Comparison of ENCODE assay signal across 18 cellular contexts in the genomic region with DNA sequence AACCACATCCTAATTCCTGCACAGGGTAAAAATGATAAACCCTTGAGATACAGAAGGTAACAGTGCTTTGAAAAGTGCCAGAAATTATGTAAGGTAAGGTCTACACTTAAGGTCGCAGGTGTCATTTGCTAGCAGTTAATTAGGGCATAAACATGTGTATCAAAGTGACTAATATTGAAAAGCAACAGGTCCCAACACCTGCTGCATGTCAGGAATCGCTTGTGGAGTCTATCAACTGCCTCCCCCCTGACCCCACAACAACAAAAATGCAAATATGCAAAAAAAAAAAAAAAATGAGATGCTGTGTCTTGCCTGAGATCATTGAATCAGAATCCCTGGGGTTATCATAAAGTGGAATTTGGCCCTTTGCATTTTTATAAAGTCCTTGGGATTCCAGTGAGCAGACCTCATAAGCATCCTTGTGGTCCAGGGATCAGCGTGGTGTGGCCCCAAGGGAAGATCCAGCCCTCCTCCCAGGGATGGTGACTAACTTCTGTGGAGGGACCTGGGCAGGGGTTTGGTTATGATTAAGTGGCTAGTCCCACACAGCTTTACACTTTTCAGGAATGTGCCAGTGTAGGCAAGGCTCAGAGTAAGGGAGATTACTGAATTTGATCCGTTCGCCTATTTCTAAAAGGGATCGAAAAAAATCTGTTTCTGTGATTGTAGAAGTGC.
DNase-seq lines count a peak whose midpoint lies in the region; ATAC-seq and TF ChIP-seq lines count a peak whose summit lies in the region.
"Had no signal": no experiment of that assay in that cellular context is flagged by ENCODE, and none has a peak within 500 bp of the region (broad histone marks: within the 10 kb centered on the region; RNA-seq: fewer than 3 reads in every experiment).

No MANE protein-coding gene starts in this region.

- no peaks in the 10 kb centered on the region for H3K9me3 ChIP-seq in gastrocnemius medialis
- H3K9me3 ChIP-seq: heart left ventricle had no signal

- TF ChIP-seq POLR2A in gastrocnemius medialis (IDR thresholded peaks at IDR 0.05) = no peak

- H3K27me3 ChIP-seq in foreskin keratinocyte (no peaks in the 10 kb centered on the region), gastrocnemius medialis (no peaks in the 10 kb centered on the region)

- H3K36me3 ChIP-seq in gastrocnemius medialis = no peaks in the 10 kb centered on the region

- H3K27ac ChIP-seq in foreskin keratinocyte (no peak overlapping the region), gastrocnemius medialis (no peak overlapping the region), substantia nigra (ENCODE audit: low read depth, low read length, poor library complexity, severe bottlenecking) (no peak overlapping the region)

- no peak overlapping the region for H3K4me3 ChIP-seq in gastrocnemius medialis
- H3K4me3 ChIP-seq: heart left ventricle had no signal

- DNase-seq in H4 (ENCODE audit: low spot score) (peak; percentile 26), T1000 (lab: John Stamatoyannopoulos, UW) (peak; percentile 84), foreskin keratinocyte (peak in 1 of 2 donors; percentile 53), cerebellar cortex (ENCODE audit: low spot score) (no peak), gastrocnemius medialis (no peak), substantia nigra (lab: John Stamatoyannopoulos, UW) (no peak)
- DNase-seq in stimulated activated naive CD8-positive, alpha-beta T cell treated with anti-CD3 and anti-CD28 coated beads, Interleukin-15, Interleukin-2, amounts not matched to agents 100 U/mL and 50 U/mL, for 24 hours = no peak
- DNase-seq: activated CD4-positive, alpha-beta T cell treated with anti-CD3 and anti-CD28 coated beads, Interleukin-2, amount 10 ng/mL, durations not matched to agents 24 days and 14 days; aorta; endodermal cell; heart left ventricle; naive B cell; NCI-H146; NCI-H526 treated with DMSO at 0.1 percent for 48 hours; retina; RPMI8226; stimulated activated naive CD4-positive, alpha-beta T cell; T-helper 2 cell had no signal

- TF ChIP-seq CTCF in foreskin keratinocyte (conservative IDR thresholded peaks at IDR 0.05) (no peak), gastrocnemius medialis (IDR thresholded peaks at IDR 0.05 in 4 of 5, conservative IDR thresholded peaks at IDR 0.05 in 1 of 5) (no peak)

- in situ Hi-C loops in gastrocnemius medialis (cut with MboI; ENCODE audit: low sequenced_read_pairs in 4 of 4) = no loop called here

- intact Hi-C loops in gastrocnemius medialis (cut with DNase I; ENCODE audit: low total_unique reads) = no loop called here

- ATAC-seq in foreskin keratinocyte = peak; percentile 66
- no peak for ATAC-seq in gastrocnemius medialis
- ATAC-seq in stimulated activated naive CD8-positive, alpha-beta T cell treated with anti-CD3 and anti-CD28 coated beads, Interleukin-15, Interleukin-2, amounts not matched to agents 100 U/mL and 50 U/mL, for 24 hours = no peak
- ATAC-seq: heart left ventricle had no signal

- H3K4me1 ChIP-seq in foreskin keratinocyte (no peaks in the 10 kb centered on the region), gastrocnemius medialis (no peaks in the 10 kb centered on the region)
- H3K4me1 ChIP-seq: heart left ventricle had no signal

Comparison
In these comparisons a context has a peak if more than half of its experiments do, and no peak if none do; other contexts are left out.
1. DNase-seq: peak in H4 (single experiment) and T1000 (single experiment); none in cerebellar cortex (single experiment), gastrocnemius medialis (0 of 2), stimulated activated naive CD8-positive, alpha-beta T cell treated with anti-CD3 and anti-CD28 coated beads, Interleukin-15, Interleukin-2, amounts not matched to agents 100 U/mL and 50 U/mL, for 24 hours (single experiment) and substantia nigra (0 of 49).